In genomic region chr7:40095695-40096327, GRCh38 we compare ENCODE assay signal across 14 cellular contexts.
"Had no signal": no experiment of that assay in that cellular context is flagged by ENCODE, and none has a peak within 500 bp of the region (broad histone marks: within the 10 kb centered on the region; RNA-seq: fewer than 3 reads in every experiment).

No MANE protein-coding gene starts in this region.

- H3K4me3 Mint-ChIP-seq: activated naive CD8-positive, alpha-beta T cell treated with anti-CD3 and anti-CD28 coated beads for 36 hours; neural progenitor cell had no signal

- H3K27ac ChIP-seq: ascending aorta, foreskin keratinocyte, neural progenitor cell, thoracic aorta had no signal

- H3K27me3 Mint-ChIP-seq: activated naive CD8-positive, alpha-beta T cell treated with anti-CD3 and anti-CD28 coated beads for 36 hours had no signal

- H3K27ac Mint-ChIP-seq: activated naive CD8-positive, alpha-beta T cell treated with anti-CD3 and anti-CD28 coated beads for 36 hours; neural progenitor cell had no signal

- H3K27me3 ChIP-seq: ascending aorta, foreskin keratinocyte, neural progenitor cell, pancreas had no signal

- ATAC-seq: foreskin keratinocyte, left ventricle myocardium superior had no signal

- H3K36me3 ChIP-seq: neural progenitor cell had no signal

- DNase-seq: activated CD4-positive, alpha-beta T cell treated with anti-CD3 and anti-CD28 coated beads for 4 hours; activated effector memory CD4-positive, alpha-beta T cell treated with anti-CD3 and anti-CD28 coated beads, Interleukin-2, amount 50 U/mL, for 16 hours; activated naive CD8-positive, alpha-beta T cell treated with anti-CD3 and anti-CD28 coated beads for 36 hours; foreskin keratinocyte; head of caudate nucleus; left ventricle myocardium superior; mesendoderm; pancreas; stimulated activated CD4-positive, alpha-beta T cell treated with anti-CD3 and anti-CD28 coated beads, Interleukin-2, amount 100 ng/mL, for 48 hours; stimulated activated naive CD4-positive, alpha-beta T cell treated with Interleukin-2 at 50 U/mL for 16 hours; SW 1271 had no signal

- H3K9ac ChIP-seq: neural progenitor cell had no signal

- H3K4me1 ChIP-seq: foreskin keratinocyte, neural progenitor cell had no signal

- H3K9me3 Mint-ChIP-seq: activated naive CD8-positive, alpha-beta T cell treated with anti-CD3 and anti-CD28 coated beads for 36 hours; neural progenitor cell had no signal

- H3K9me3 ChIP-seq: ascending aorta, pancreas, thoracic aorta had no signal

- H3K4me3 ChIP-seq: ascending aorta, neural progenitor cell, pancreas, thoracic aorta had no signal
